In the genomic region with DNA sequence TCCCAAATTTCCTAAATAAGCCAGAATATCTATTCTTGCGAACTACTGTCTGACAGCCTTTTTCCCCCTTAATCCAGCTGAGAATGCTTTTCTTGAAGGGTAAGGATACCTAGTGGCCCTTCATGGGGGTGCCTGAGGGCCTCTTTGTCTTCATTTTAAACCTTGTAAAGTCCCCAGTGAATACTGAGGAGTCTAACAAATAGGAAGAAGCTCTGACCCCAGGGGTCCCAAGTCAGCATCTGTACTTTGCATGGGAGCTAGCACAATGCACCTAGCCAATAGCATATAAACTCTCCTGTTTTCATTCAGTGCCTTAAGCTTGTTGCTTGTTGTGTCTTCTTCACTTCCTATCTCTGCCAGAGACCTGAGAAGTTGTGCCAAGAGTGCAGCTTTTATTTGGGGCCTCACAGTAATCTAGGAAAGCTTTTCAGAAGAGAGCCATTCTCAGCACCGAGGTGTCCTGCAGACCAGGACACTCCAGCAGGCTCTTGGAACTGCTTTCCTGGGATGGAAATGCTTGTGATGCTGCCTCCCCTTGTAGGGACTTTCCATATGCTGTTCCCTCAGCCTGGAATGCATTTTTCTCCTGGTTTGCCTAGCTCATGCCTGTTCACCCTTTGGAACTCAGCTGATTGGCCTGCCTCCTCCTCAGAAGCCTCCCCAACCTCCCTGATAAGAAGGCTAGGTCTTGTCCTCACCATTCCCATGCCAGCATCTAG, we compare ENCODE assay signal across 21 cellular contexts. TPM values are rescaled to one million over a fixed set of nuclear protein-coding genes. Genes with fewer than 3 reads are reported as not detected.
DNase-seq lines count a peak whose midpoint lies in the region; ATAC-seq, FAIRE-seq and TF ChIP-seq lines count a peak whose summit lies in the region.
"Had no signal": no experiment of that assay in that cellular context is flagged by ENCODE, and none has a peak within 500 bp of the region (broad histone marks: within the 10 kb centered on the region; RNA-seq: fewer than 3 reads in every experiment).

No MANE protein-coding gene starts in this region.

- no peak for DNase-seq in CD8-positive, alpha-beta T cell
- DNase-seq in H7 (peak; percentile 43), progenitor cell of endocrine pancreas (ENCODE audit: low spot score, unreplicated experiment) (no peak), NCI-H2171 treated with DMSO at 0.1 percent for 48 hours (lab: John Stamatoyannopoulos, UW) (no peak), HTR-8/SVneo (ENCODE audit: insufficient read length, low spot score) (no peak)
- DNase-seq in effector memory CD8-positive, alpha-beta T cell, result no peak
- DNase-seq: ACHN, DND-41, GDM1, KBM-7, MV-4-11, NCI-H1417 treated with DMSO at 0.1 percent for 48 hours, NCI-H2029, NCI-H510A treated with DMSO at 0.1 percent for 48 hours, NCI-H82, PC-3 had no signal

- H3K4me1 ChIP-seq in CD8-positive, alpha-beta T cell (ENCODE audit: insufficient read depth, low read length), result peaks cover 47% of the 10 kb centered on the region

- no peak overlapping the region for H3K4me3 ChIP-seq in CD8-positive, alpha-beta T cell (ENCODE audit: low read depth, low read length)
- no peak overlapping the region for H3K4me3 ChIP-seq in H7 (ENCODE audit: insufficient read depth, low read depth, low read length)
- H3K4me3 ChIP-seq: SJSA1 had no signal

- H3K36me3 Mint-ChIP-seq in CD8-positive, alpha-beta T cell, result peaks cover 59% of the 10 kb centered on the region
- peaks cover 22% of the 10 kb centered on the region for H3K36me3 Mint-ChIP-seq in effector memory CD8-positive, alpha-beta T cell (ENCODE audit: insufficient read depth)
- no peaks in the 10 kb centered on the region for H3K36me3 Mint-ChIP-seq in progenitor cell of endocrine pancreas (ENCODE audit: insufficient read depth)

- CTCF ChIA-PET in CD8-positive, alpha-beta T cell (lab: Charles Lee), result interaction anchor here (0.7 to 2.7 kb wide), 3 partner anchors 14 to 78 kb away, joined by 3 to 14 read pairs (median 3); no protein-coding TSS in a partner anchor

- no peaks in the 10 kb centered on the region for H3K9me3 ChIP-seq in CD8-positive, alpha-beta T cell (ENCODE audit: low read length)
- H3K9me3 ChIP-seq: SJSA1 had no signal

- no peaks in the 10 kb centered on the region for H3K27me3 Mint-ChIP-seq in CD8-positive, alpha-beta T cell (ENCODE audit: low read depth)
- H3K27me3 Mint-ChIP-seq in effector memory CD8-positive, alpha-beta T cell, result no peaks in the 10 kb centered on the region
- no peaks in the 10 kb centered on the region for H3K27me3 Mint-ChIP-seq in progenitor cell of endocrine pancreas

- H3K27ac ChIP-seq in CD8-positive, alpha-beta T cell (ENCODE audit: low read depth, low read length), result no peak overlapping the region
- H3K27ac ChIP-seq: HL-60, SJSA1 had no signal

- H3K4me1 Mint-ChIP-seq in CD8-positive, alpha-beta T cell (ENCODE audit: low read depth), result peaks cover 88% of the 10 kb centered on the region
- H3K4me1 Mint-ChIP-seq in effector memory CD8-positive, alpha-beta T cell (ENCODE audit: low read depth in 2 of 2), result peaks cover 73 to 91% of the 10 kb centered on the region in 2 donors
- peaks cover 31% of the 10 kb centered on the region for H3K4me1 Mint-ChIP-seq in progenitor cell of endocrine pancreas (ENCODE audit: low read depth)

- FAIRE-seq in HTR-8/SVneo (lab: Jason Lieb, UNC), result no peak
- FAIRE-seq: GM12891 had no signal

- peak overlapping the region; percentile 60 for H3K27ac Mint-ChIP-seq in CD8-positive, alpha-beta T cell
- H3K27ac Mint-ChIP-seq in effector memory CD8-positive, alpha-beta T cell, result peak overlapping the region; percentile 26 to 85
- H3K27ac Mint-ChIP-seq in progenitor cell of endocrine pancreas, result peak overlapping the region; percentile 43

- ATAC-seq in CD8-positive, alpha-beta T cell, result no peak
- no peak for ATAC-seq in effector memory CD8-positive, alpha-beta T cell (replicated peaks)
- no peak for ATAC-seq in GM21367 (IDR thresholded peaks at IDR 0.05; ENCODE audit: unreplicated experiment)
- ATAC-seq: HCT116, PC-3 had no signal

- intact Hi-C loops in CD8-positive, alpha-beta T cell (cut with DNase I, micrococcal nuclease), result no loop called here

- no peak overlapping the region for H3K4me3 Mint-ChIP-seq in CD8-positive, alpha-beta T cell
- H3K4me3 Mint-ChIP-seq in effector memory CD8-positive, alpha-beta T cell, result peak overlapping the region; percentile 26 to 34
- H3K4me3 Mint-ChIP-seq in progenitor cell of endocrine pancreas (ENCODE audit: low read depth), result no peak overlapping the region

- H3K9me3 Mint-ChIP-seq in CD8-positive, alpha-beta T cell, result no peaks in the 10 kb centered on the region
- no peaks in the 10 kb centered on the region for H3K9me3 Mint-ChIP-seq in effector memory CD8-positive, alpha-beta T cell
- no peaks in the 10 kb centered on the region for H3K9me3 Mint-ChIP-seq in progenitor cell of endocrine pancreas (ENCODE audit: low read depth)

- no peaks in the 10 kb centered on the region for H3K27me3 ChIP-seq in CD8-positive, alpha-beta T cell (ENCODE audit: insufficient read depth, low read length)
- H3K27me3 ChIP-seq in H7 (ENCODE audit: control insufficient read depth, insufficient read depth, low read length), result no peaks in the 10 kb centered on the region
- H3K27me3 ChIP-seq: SJSA1 had no signal

- H3K36me3 ChIP-seq in CD8-positive, alpha-beta T cell (ENCODE audit: insufficient read depth, low read length), result peaks cover 5% of the 10 kb centered on the region
- no peaks in the 10 kb centered on the region for H3K36me3 ChIP-seq in H7 (replicated peaks; ENCODE audit: control insufficient read depth, insufficient read depth, low read length)
- H3K36me3 ChIP-seq: SJSA1 had no signal

- no peak for TF ChIP-seq CTCF in CD8-positive, alpha-beta T cell (IDR thresholded peaks at IDR 0.05)
- TF ChIP-seq CTCF in progenitor cell of endocrine pancreas (IDR thresholded peaks at IDR 0.05; ENCODE audit: unreplicated experiment), result no peak

- POLR2A ChIA-PET in CD8-positive, alpha-beta T cell (lab: Charles Lee), result interaction anchor here (0.6 kb wide), 1 partner anchor 22 kb away, joined by 3 read pairs; no protein-coding TSS in a partner anchor

RNA-seq across cellular contexts. Expression of gene BMAL1, which starts 37.2 kb away (rescaled TPM):
- 100 to 1,000 TPM; 109 to 119 TPM for total RNA-seq in CD8-positive, alpha-beta T cell
- 3.8 and 5.0 TPM in 2 replicates for total RNA-seq in H7 (2014; rRNA removed; shearing (Covaris generic))
- 7.0 and 8.6 TPM in 2 replicates for total RNA-seq in progenitor cell of endocrine pancreas

Comparison
In these comparisons a context has a peak if more than half of its experiments do, and no peak if none do; other contexts are left out.
1. H3K4me3 Mint-ChIP-seq: peak in effector memory CD8-positive, alpha-beta T cell (2 of 2); none in CD8-positive, alpha-beta T cell (single experiment) and progenitor cell of endocrine pancreas (single experiment).
2. RNA of gene BMAL1, which starts 37.2 kb away (total RNA-seq): 109 to 119 TPM in CD8-positive, alpha-beta T cell; 7.0 to 8.6 TPM in progenitor cell of endocrine pancreas and 3.8 to 5.0 TPM in H7; every median in the first group is over 10 times any median in the second.
3. Peak in every context shown above with its lines, with median percentiles within 50 percentile points of each other: H3K27ac Mint-ChIP-seq.